Comparison of ENCODE assay signal across 8 cellular contexts in genomic region chr17:81295031-81295677, GRCh38. TPM values are rescaled to one million over a fixed set of nuclear protein-coding genes. Genes with fewer than 3 reads are reported as not detected.
DNase-seq lines count a peak whose midpoint lies in the region; ATAC-seq, FAIRE-seq and TF ChIP-seq lines count a peak whose summit lies in the region.

TSS of gene SLC38A10 (minus strand) at chr17:81295307. CDS start at chr17:81294921, 386 bp downstream.

- no peaks in the 10 kb centered on the region for H3K27me3 Mint-ChIP-seq in T-helper 2 cell treated with Interferon-gamma antibody and Interleukin-4, amounts not matched to agents 5 μg/mL and 100 μg/mL, for 36 hours (ENCODE audit: low read depth)

- H3K4me3 ChIP-seq in right atrium auricular region = peak within 1 kb of the TSS; percentile 77 to 85

- H3K27ac ChIP-seq in right atrium auricular region = peak within 1 kb of the TSS; percentile 97

- no peaks in the 10 kb centered on the region for H3K27me3 ChIP-seq in right atrium auricular region

- no peak for FAIRE-seq in urothelium cell line (lab: Jason Lieb, UNC)

- ATAC-seq in HG02840 (IDR thresholded peaks at IDR 0.05; ENCODE audit: low FRiP score, unreplicated experiment) = peak; percentile 87

- H3K9me3 Mint-ChIP-seq in T-helper 2 cell treated with Interferon-gamma antibody and Interleukin-4, amounts not matched to agents 5 μg/mL and 100 μg/mL, for 36 hours = no peaks in the 10 kb centered on the region

- H3K27ac Mint-ChIP-seq in T-helper 2 cell treated with Interferon-gamma antibody and Interleukin-4, amounts not matched to agents 5 μg/mL and 100 μg/mL, for 36 hours = peak within 1 kb of the TSS; percentile 89

- H3K4me3 Mint-ChIP-seq in T-helper 2 cell treated with Interferon-gamma antibody and Interleukin-4, amounts not matched to agents 5 μg/mL and 100 μg/mL, for 36 hours = peak within 1 kb of the TSS; percentile 90

- DNase-seq in GM13977 (ENCODE audit: low spot score) (peak; percentile 99), NCI-H146 treated with DMSO at 0.1 percent for 48 hours (lab: John Stamatoyannopoulos, UW; ENCODE audit: unreplicated experiment) (peak; percentile 67), anterior cingulate cortex (lab: John Stamatoyannopoulos, UW) (peak; percentile 27 to 94 (median 84)), right atrium auricular region (ENCODE audit: low spot score) (peak; percentile 91), putamen (ENCODE audit: low spot score) (peak; percentile 88), urothelium cell line (ENCODE audit: low spot score) (peak; percentile 99)
- peak; percentile 92 for DNase-seq in T-helper 2 cell treated with Interferon-gamma antibody and Interleukin-4, amounts not matched to agents 5 μg/mL and 100 μg/mL, for 36 hours (ENCODE audit: low spot score)

- H3K4me1 ChIP-seq in right atrium auricular region = peaks cover 0 to 41% of the 10 kb centered on the region in 2 donors

- in situ Hi-C loops in GM13977 (cut with MboI; ENCODE audit: low pct_unique_long_range_greater_than_20kb, low sequenced_read_pairs, unreplicated experiment) = no loop called here

- H3K36me3 Mint-ChIP-seq in T-helper 2 cell treated with Interferon-gamma antibody and Interleukin-4, amounts not matched to agents 5 μg/mL and 100 μg/mL, for 36 hours (ENCODE audit: low read depth) = peaks cover 11% of the 10 kb centered on the region

- no peaks in the 10 kb centered on the region for H3K9me3 ChIP-seq in right atrium auricular region

- H3K36me3 ChIP-seq in right atrium auricular region = no peaks in the 10 kb centered on the region

- H3K4me1 Mint-ChIP-seq in T-helper 2 cell treated with Interferon-gamma antibody and Interleukin-4, amounts not matched to agents 5 μg/mL and 100 μg/mL, for 36 hours (ENCODE audit: low read depth) = peaks cover 18% of the 10 kb centered on the region

- TF ChIP-seq CTCF in GM13977 (IDR thresholded peaks at IDR 0.05; ENCODE audit: extremely low read depth, insufficient read depth, missing control alignments) (no peak), right atrium auricular region (IDR thresholded peaks at IDR 0.05) (peak in 1 of 2 donors; percentile 64)

RNA-seq across cellular contexts. Expression of gene SLC38A10, which starts in this region (rescaled TPM):
- total RNA-seq in right atrium auricular region = 10 to 100 TPM; 46.2 to 63.4 TPM

Comparison
In these comparisons a context has a peak if more than half of its experiments do, and no peak if none do; other contexts are left out.
1. Peak in every context shown above with its lines: DNase-seq, ATAC-seq, H3K4me3 ChIP-seq and H3K27ac ChIP-seq.